ENCODE assay signal across 8 cellular contexts in genomic region chr12:121888478-121889266, GRCh38. TPM values are rescaled to one million over a fixed set of nuclear protein-coding genes. Genes with fewer than 3 reads are reported as not detected.
DNase-seq lines count a peak whose midpoint lies in the region; ATAC-seq and TF ChIP-seq lines count a peak whose summit lies in the region.

Gene PSMD9 (plus strand): TSS chr12:121888790. CDS start chr12:121888857, 67 bp downstream.

- H3K9me3 ChIP-seq in heart right ventricle (no peaks in the 10 kb centered on the region), upper lobe of right lung (no peaks in the 10 kb centered on the region)

- TF ChIP-seq CTCF in GM13977 (IDR thresholded peaks at IDR 0.05; ENCODE audit: extremely low read depth, insufficient read depth, missing control alignments) (peak; percentile 66), heart right ventricle (IDR thresholded peaks at IDR 0.05) (peak; percentile 35 to 79 (median 66)), upper lobe of right lung (IDR thresholded peaks at IDR 0.05) (peak; percentile 65)

- H3K27ac ChIP-seq in heart right ventricle (peak within 1 kb of the TSS; percentile 79 to 98 (median 96)), upper lobe of right lung (peak within 1 kb of the TSS; percentile 97)

- H3K4me3 ChIP-seq in heart right ventricle (peak within 1 kb of the TSS; percentile 62 to 99 (median 92)), upper lobe of right lung (peak within 1 kb of the TSS; percentile 80)

- peaks cover 8 to 31% (median 24%) of the 10 kb centered on the region in 9 donors for H3K4me1 ChIP-seq in heart right ventricle
- peaks cover 18% of the 10 kb centered on the region for H3K4me1 ChIP-seq in upper lobe of right lung

- in situ Hi-C loops in GM13977 (cut with MboI; ENCODE audit: low pct_unique_long_range_greater_than_20kb, low sequenced_read_pairs, unreplicated experiment), result no loop called here

- H3K36me3 ChIP-seq in heart right ventricle, result peaks cover 0 to 28% (median 0%) of the 10 kb centered on the region in 9 donors
- H3K36me3 ChIP-seq in upper lobe of right lung, result no peaks in the 10 kb centered on the region

- ATAC-seq in HG02884 (IDR thresholded peaks at IDR 0.05; ENCODE audit: unreplicated experiment), result peak; percentile 84
- ATAC-seq in heart right ventricle, result peak; percentile 99 to 100 (median 99)
- ATAC-seq in upper lobe of right lung, result peak; percentile 99

- DNase-seq in GM13977 (ENCODE audit: low spot score), result peak; percentile 96
- peak; percentile 89 for DNase-seq in NCI-H146 treated with DMSO at 0.1 percent for 48 hours (lab: John Stamatoyannopoulos, UW; ENCODE audit: unreplicated experiment)
- DNase-seq in amniotic epithelial cell (ENCODE audit: low read depth), result peak; percentile 99
- peak; percentile 98 for DNase-seq in heart right ventricle
- DNase-seq in posterior vena cava (ENCODE audit: low spot score), result peak; percentile 99
- DNase-seq in upper lobe of right lung, result peak; percentile 99

- intact Hi-C loops in T-helper 1 cell treated with Interleukin-12 subunit alpha and Interleukin-12 subunit beta and Interleukin-4 antibody, amounts not matched to agents 30 ng/mL and 1 ng/mL, for 36 hours (cut with micrococcal nuclease), result loop anchor here (1.0 to 10.0 kb wide), 15 partner anchors 30 to 1444 kb away; partner anchors contain the start of genes CFAP251, DIABLO, GATC and KNTC1
- intact Hi-C loops in heart right ventricle (cut with DNase I) (loop anchor here in 8 of 10 donors (1.0 to 10.0 kb wide), 12 partner anchors 50 to 192 kb away; partner anchors contain the start of gene TMEM120B (in 1 of the 8)), posterior vena cava (cut with DNase I) (loop anchor here (2.0 to 10.0 kb wide), 3 partner anchors 91 to 194 kb away; partner anchors contain the start of gene RHOF (in 1 of the 2)), upper lobe of right lung (cut with DNase I) (no loop called here)

- WGBS in heart right ventricle, 2 donors, result 0 to 1% methylated on average over 67 of the region's 67 CpGs

- no peaks in the 10 kb centered on the region for H3K27me3 ChIP-seq in heart right ventricle
- H3K27me3 ChIP-seq in upper lobe of right lung, result no peaks in the 10 kb centered on the region

RNA-seq across cellular contexts. Expression of gene PSMD9, which starts in this region (rescaled TPM):
- 57.9 and 62.1 TPM in 2 replicates for total RNA-seq in T-helper 1 cell treated with Interleukin-12 subunit alpha and Interleukin-12 subunit beta and Interleukin-4 antibody, amounts not matched to agents 30 ng/mL and 1 ng/mL, for 36 hours
- total RNA-seq in heart right ventricle (10 to 100 TPM; 29.3 to 39.9 (median 34.4) TPM), posterior vena cava (10 to 100 TPM; 37.9 to 42.1 TPM), upper lobe of right lung (43.4 TPM)
- 100 to 1,000 TPM in 1 of 2 donors, 10 to 100 TPM in 1; 13.6 to 117 TPM for polyA plus RNA-seq in heart right ventricle

Comparison
In these comparisons a context has a peak if more than half of its experiments do, and no peak if none do; other contexts are left out.
1. Peak in every context shown above with its lines: DNase-seq, ATAC-seq, H3K4me3 ChIP-seq and H3K27ac ChIP-seq.